1 cellular context compared by ENCODE assay signal in genomic region chr1:154961497-154962237, GRCh38.
TF ChIP-seq lines count a peak whose summit lies in the region.

A gene with protein sequence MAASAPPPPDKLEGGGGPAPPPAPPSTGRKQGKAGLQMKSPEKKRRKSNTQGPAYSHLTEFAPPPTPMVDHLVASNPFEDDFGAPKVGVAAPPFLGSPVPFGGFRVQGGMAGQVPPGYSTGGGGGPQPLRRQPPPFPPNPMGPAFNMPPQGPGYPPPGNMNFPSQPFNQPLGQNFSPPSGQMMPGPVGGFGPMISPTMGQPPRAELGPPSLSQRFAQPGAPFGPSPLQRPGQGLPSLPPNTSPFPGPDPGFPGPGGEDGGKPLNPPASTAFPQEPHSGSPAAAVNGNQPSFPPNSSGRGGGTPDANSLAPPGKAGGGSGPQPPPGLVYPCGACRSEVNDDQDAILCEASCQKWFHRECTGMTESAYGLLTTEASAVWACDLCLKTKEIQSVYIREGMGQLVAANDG (minus strand): TSS chr1:154961782. CDS start chr1:154961576, 206 bp downstream.

TF ChIP-seq in K562, 482 proteins besides CTCF, POLR2A, EP300 and RAD21 (continued from another document and continues in another):
- TF ChIP-seq, protein P1, sequence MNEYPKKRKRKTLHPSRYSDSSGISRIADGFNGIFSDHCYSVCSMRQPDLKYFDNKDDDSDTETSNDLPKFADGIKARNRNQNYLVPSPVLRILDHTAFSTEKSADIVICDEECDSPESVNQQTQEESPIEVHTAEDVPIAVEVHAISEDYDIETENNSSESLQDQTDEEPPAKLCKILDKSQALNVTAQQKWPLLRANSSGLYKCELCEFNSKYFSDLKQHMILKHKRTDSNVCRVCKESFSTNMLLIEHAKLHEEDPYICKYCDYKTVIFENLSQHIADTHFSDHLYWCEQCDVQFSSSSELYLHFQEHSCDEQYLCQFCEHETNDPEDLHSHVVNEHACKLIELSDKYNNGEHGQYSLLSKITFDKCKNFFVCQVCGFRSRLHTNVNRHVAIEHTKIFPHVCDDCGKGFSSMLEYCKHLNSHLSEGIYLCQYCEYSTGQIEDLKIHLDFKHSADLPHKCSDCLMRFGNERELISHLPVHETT (CRISPR knock-in tag; conservative IDR thresholded peaks at IDR 0.05 in 1 of 2, IDR thresholded peaks at IDR 0.05 in 1 of 2) = peak in 1 of 2 experiments; percentile 96; a peak in 2 of 4 replicates
- no peak for TF ChIP-seq KAT8 (IDR thresholded peaks at IDR 0.05; ENCODE audit: low read depth)
- TF ChIP-seq GABPA (tag; conservative IDR thresholded peaks at IDR 0.05; ENCODE audit: low read depth) = peak; percentile 98
- TF ChIP-seq MXI1 (IDR thresholded peaks at IDR 0.05; ENCODE audit: low read depth, low read length) = no peak; the same call in 1 of the 2 replicates
- peak; percentile 79 for TF ChIP-seq EP400 (IDR thresholded peaks at IDR 0.05)
- peak; percentile 84; the same call in 1 of the 2 replicates for TF ChIP-seq THAP12 (CRISPR knock-in tag; IDR thresholded peaks at IDR 0.05)
- TF ChIP-seq ZNF165 (CRISPR knock-in tag; IDR thresholded peaks at IDR 0.05; ENCODE audit: borderline replicate concordance) = no peak
- TF ChIP-seq ILF3 (IDR thresholded peaks at IDR 0.05; ENCODE audit: borderline replicate concordance) = peak; percentile 94; the same call in 1 of the 2 replicates
- no peak for TF ChIP-seq SMAD3 (CRISPR knock-in tag; conservative IDR thresholded peaks at IDR 0.05)
- TF ChIP-seq, protein P2, sequence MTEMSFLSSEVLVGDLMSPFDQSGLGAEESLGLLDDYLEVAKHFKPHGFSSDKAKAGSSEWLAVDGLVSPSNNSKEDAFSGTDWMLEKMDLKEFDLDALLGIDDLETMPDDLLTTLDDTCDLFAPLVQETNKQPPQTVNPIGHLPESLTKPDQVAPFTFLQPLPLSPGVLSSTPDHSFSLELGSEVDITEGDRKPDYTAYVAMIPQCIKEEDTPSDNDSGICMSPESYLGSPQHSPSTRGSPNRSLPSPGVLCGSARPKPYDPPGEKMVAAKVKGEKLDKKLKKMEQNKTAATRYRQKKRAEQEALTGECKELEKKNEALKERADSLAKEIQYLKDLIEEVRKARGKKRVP (CRISPR knock-in tag; IDR thresholded peaks at IDR 0.05) = 0 out of 2 replicates have a peak, but pooled peaks have one; percentile 32
- no peak for TF ChIP-seq CBX2 (IDR thresholded peaks at IDR 0.05; ENCODE audit: insufficient read depth, low read length, poor library complexity, severe bottlenecking)
- no peak for TF ChIP-seq TRIM28 (IDR thresholded peaks at IDR 0.05)
- TF ChIP-seq DIDO1 (tag; IDR thresholded peaks at IDR 0.05; ENCODE audit: low read depth) = no peak
- TF ChIP-seq TRIM25 (IDR thresholded peaks at IDR 0.05; ENCODE audit: borderline replicate concordance) = no peak
- no peak for TF ChIP-seq ZNF589 (CRISPR knock-in tag; IDR thresholded peaks at IDR 0.05; ENCODE audit: low read depth)
- TF ChIP-seq, protein P3, sequence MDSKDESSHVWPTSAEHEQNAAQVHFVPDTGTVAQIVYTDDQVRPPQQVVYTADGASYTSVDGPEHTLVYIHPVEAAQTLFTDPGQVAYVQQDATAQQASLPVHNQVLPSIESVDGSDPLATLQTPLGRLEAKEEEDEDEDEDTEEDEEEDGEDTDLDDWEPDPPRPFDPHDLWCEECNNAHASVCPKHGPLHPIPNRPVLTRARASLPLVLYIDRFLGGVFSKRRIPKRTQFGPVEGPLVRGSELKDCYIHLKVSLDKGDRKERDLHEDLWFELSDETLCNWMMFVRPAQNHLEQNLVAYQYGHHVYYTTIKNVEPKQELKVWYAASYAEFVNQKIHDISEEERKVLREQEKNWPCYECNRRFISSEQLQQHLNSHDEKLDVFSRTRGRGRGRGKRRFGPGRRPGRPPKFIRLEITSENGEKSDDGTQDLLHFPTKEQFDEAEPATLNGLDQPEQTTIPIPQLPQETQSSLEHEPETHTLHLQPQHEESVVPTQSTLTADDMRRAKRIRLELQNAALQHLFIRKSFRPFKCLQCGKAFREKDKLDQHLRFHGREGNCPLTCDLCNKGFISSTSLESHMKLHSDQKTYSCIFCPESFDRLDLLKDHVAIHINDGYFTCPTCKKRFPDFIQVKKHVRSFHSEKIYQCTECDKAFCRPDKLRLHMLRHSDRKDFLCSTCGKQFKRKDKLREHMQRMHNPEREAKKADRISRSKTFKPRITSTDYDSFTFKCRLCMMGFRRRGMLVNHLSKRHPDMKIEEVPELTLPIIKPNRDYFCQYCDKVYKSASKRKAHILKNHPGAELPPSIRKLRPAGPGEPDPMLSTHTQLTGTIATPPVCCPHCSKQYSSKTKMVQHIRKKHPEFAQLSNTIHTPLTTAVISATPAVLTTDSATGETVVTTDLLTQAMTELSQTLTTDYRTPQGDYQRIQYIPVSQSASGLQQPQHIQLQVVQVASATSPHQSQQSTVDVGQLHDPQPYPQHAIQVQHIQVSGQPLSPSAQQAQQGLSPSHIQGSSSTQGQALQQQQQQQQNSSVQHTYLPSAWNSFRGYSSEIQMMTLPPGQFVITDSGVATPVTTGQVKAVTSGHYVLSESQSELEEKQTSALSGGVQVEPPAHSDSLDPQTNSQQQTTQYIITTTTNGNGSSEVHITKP (IDR thresholded peaks at IDR 0.05; ENCODE audit: partially characterized antibody) = peak; percentile 99
- peak; percentile 95 for TF ChIP-seq ZBTB9 (CRISPR knock-in tag; IDR thresholded peaks at IDR 0.05)
- peak; percentile 95 for TF ChIP-seq HMGXB4 (CRISPR knock-in tag; IDR thresholded peaks at IDR 0.05)
- TF ChIP-seq, protein P4, sequence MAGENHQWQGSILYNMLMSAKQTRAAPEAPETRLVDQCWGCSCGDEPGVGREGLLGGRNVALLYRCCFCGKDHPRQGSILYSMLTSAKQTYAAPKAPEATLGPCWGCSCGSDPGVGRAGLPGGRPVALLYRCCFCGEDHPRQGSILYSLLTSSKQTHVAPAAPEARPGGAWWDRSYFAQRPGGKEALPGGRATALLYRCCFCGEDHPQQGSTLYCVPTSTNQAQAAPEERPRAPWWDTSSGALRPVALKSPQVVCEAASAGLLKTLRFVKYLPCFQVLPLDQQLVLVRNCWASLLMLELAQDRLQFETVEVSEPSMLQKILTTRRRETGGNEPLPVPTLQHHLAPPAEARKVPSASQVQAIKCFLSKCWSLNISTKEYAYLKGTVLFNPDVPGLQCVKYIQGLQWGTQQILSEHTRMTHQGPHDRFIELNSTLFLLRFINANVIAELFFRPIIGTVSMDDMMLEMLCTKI (IDR thresholded peaks at IDR 0.05; ENCODE audit: partially characterized antibody) = no peak
- no peak for TF ChIP-seq ZFP30 (CRISPR knock-in tag; IDR thresholded peaks at IDR 0.05; ENCODE audit: borderline replicate concordance)
- TF ChIP-seq ZNF408 (CRISPR knock-in tag; IDR thresholded peaks at IDR 0.05; ENCODE audit: low read depth) = no peak
- TF ChIP-seq MNT (conservative IDR thresholded peaks at IDR 0.05) = peak; percentile 56 to 86
- no peak for TF ChIP-seq SNIP1 (IDR thresholded peaks at IDR 0.05; ENCODE audit: low read depth)
- no peak for TF ChIP-seq RFX7 (CRISPR knock-in tag; IDR thresholded peaks at IDR 0.05)
- TF ChIP-seq IRF2 (CRISPR knock-in tag; IDR thresholded peaks at IDR 0.05) = no peak
- peak; percentile 72 for TF ChIP-seq FOXJ2 (tag; IDR thresholded peaks at IDR 0.05)
- TF ChIP-seq CBX1 (IDR thresholded peaks at IDR 0.05; ENCODE audit: low read depth) = no peak; the same call in 1 of the 2 replicates
- TF ChIP-seq, protein P5, sequence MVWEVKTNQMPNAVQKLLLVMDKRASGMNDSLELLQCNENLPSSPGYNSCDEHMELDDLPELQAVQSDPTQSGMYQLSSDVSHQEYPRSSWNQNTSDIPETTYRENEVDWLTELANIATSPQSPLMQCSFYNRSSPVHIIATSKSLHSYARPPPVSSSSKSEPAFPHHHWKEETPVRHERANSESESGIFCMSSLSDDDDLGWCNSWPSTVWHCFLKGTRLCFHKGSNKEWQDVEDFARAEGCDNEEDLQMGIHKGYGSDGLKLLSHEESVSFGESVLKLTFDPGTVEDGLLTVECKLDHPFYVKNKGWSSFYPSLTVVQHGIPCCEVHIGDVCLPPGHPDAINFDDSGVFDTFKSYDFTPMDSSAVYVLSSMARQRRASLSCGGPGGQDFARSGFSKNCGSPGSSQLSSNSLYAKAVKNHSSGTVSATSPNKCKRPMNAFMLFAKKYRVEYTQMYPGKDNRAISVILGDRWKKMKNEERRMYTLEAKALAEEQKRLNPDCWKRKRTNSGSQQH (CRISPR knock-in tag; IDR thresholded peaks at IDR 0.05) = no peak
- no peak for TF ChIP-seq SMARCC2 (IDR thresholded peaks at IDR 0.05; ENCODE audit: low read depth)
- TF ChIP-seq NONO (IDR thresholded peaks at IDR 0.05; ENCODE audit: low read depth in 2 of 2, low read length in 1 of 2) = peak in 1 of 2 experiments; percentile 99; a peak in 3 of 4 replicates
- TF ChIP-seq ZNF316 (IDR thresholded peaks at IDR 0.05) = no peak
- TF ChIP-seq GATAD2A (IDR thresholded peaks at IDR 0.05) = no peak
- TF ChIP-seq HDAC8 (tag; IDR thresholded peaks at IDR 0.05) = no peak
- TF ChIP-seq C11orf30 (IDR thresholded peaks at IDR 0.05; ENCODE audit: low read depth) = peak; percentile 86
- TF ChIP-seq MIER1 (IDR thresholded peaks at IDR 0.05; ENCODE audit: low read depth) = no peak
- no peak for TF ChIP-seq ZNF239 (CRISPR knock-in tag; IDR thresholded peaks at IDR 0.05)
- TF ChIP-seq ZFX (CRISPR knock-in tag; IDR thresholded peaks at IDR 0.05) = peak; percentile 86
- no peak for TF ChIP-seq ZBTB2 (IDR thresholded peaks at IDR 0.05)
- TF ChIP-seq CBFA2T3 (IDR thresholded peaks at IDR 0.05) = no peak
- no peak for TF ChIP-seq MED1 (CRISPR knock-in tag; IDR thresholded peaks at IDR 0.05; ENCODE audit: borderline replicate concordance)
- TF ChIP-seq HLTF (IDR thresholded peaks at IDR 0.05) = no peak; the same call in 1 of the 2 replicates
